Comparison of ENCODE assay signal across 14 cellular contexts in genomic region chr3:126153695-126154360, GRCh38. TPM values are rescaled to one million over a fixed set of nuclear protein-coding genes. Genes with fewer than 3 reads are reported as not detected.
"Had no signal": no experiment of that assay in that cellular context is flagged by ENCODE, and none has a peak within 500 bp of the region (broad histone marks: within the 10 kb centered on the region; RNA-seq: fewer than 3 reads in every experiment).

No MANE protein-coding gene starts in this region.

- H3K4me3 ChIP-seq: esophagus squamous epithelium, left ventricle myocardium inferior, SJSA1, smooth muscle cell, tibial artery had no signal

- H3K27ac ChIP-seq: esophagus squamous epithelium, left ventricle myocardium inferior, SJSA1, tibial artery, VCaP had no signal

- H3K4me1 ChIP-seq: esophagus squamous epithelium, SJSA1, tibial artery had no signal

- H3K27me3 ChIP-seq: esophagus squamous epithelium, SJSA1, tibial artery had no signal

- H3K36me3 ChIP-seq: esophagus squamous epithelium, SJSA1 had no signal

- H3K9me3 ChIP-seq: esophagus squamous epithelium, left ventricle myocardium inferior, SJSA1, tibial artery had no signal

- H3K4me2 ChIP-seq: smooth muscle cell had no signal

- DNase-seq: activated CD4-positive, alpha-beta T cell treated with anti-CD3 and anti-CD28 coated beads for 4 hours; activated naive CD4-positive, alpha-beta T cell; aorta; esophagus squamous epithelium; foreskin fibroblast; glutamatergic neuron; left ventricle myocardium inferior; right cardiac atrium; stimulated activated CD4-positive, alpha-beta T cell treated with anti-CD3 and anti-CD28 coated beads, Interleukin-1b, Interleukin-23, amount 100 ng/mL, for 48 hours; T1000; tibial artery had no signal

RNA-seq across cellular contexts. Expression of gene ALDH1L1, which starts 26.6 kb away (rescaled TPM):
- total RNA-seq: SJSA1, smooth muscle cell had no signal
